Comparison of ENCODE assay signal across 19 cellular contexts in the genomic region with DNA sequence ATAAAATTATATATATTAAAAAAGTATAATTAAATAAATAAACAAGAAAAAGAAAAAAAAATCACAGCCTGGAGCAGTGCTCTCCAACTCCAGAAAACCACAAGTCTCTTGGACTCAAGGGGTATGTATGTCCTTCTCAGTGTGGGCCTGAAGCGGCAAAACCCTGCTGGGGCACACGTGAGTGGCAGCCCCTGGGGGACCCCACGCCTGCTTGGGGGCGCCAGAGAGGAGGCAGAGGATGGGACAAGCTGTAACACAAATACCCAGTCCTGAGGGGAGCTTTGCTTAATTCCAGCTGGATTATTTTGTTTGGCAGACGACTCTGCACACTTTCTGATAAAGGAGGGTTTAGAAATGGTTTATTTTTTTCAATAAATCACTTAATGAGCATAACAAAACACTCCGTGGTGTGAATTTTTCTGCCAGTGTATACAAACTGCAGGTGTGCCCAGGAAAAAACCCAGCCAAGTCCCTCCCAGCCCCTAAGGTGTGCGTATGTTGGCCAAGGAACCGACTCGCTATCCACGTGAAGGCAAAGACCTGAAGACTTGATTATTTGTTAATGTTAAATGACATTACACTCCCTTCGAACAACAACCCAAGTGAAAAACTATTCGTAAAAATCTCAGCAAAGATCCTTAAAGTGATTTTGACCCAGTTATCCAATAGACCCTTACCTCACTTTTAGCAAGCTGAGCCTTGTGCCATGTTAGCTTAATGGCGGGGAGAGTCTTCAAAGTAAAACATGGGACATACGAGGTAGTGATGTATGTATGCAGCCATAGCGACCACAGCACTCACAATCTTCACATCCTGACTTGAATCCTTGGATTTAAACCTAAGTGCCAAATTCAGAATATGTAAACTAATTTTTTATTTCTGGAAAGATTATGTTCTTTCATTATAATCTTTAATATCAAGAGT.
"Had no signal": no experiment of that assay in that cellular context is flagged by ENCODE, and none has a peak within 500 bp of the region (broad histone marks: within the 10 kb centered on the region; RNA-seq: fewer than 3 reads in every experiment).

No MANE protein-coding gene starts in this region.

- H3K27me3 ChIP-seq: dorsolateral prefrontal cortex, foreskin keratinocyte, transverse colon, uterus had no signal

- ATAC-seq: activated T-cell treated with anti-CD3 and anti-CD28 coated beads, Interleukin-2, amount 50 U/mL, for 72 hours; foreskin keratinocyte; lower lobe of right lung; natural killer cell treated with Interleukin-12 subunit alpha and Interleukin-12 subunit beta and Interleukin-15 and Interleukin-18, amount 100 ng/mL, for 72 hours had no signal

- H3K9me3 ChIP-seq: lower lobe of right lung, transverse colon, uterus had no signal

- H3K4me3 ChIP-seq: dorsolateral prefrontal cortex, lower lobe of right lung, transverse colon, uterus had no signal

- H3K36me3 ChIP-seq: lower lobe of right lung, transverse colon, uterus had no signal

- H3K4me1 ChIP-seq: foreskin keratinocyte, lower lobe of right lung, transverse colon, uterus had no signal

- H3K27ac ChIP-seq: epithelial cell of prostate, foreskin keratinocyte, lower lobe of right lung, transverse colon, uterus had no signal

- DNase-seq: activated CD4-positive, alpha-beta T cell treated with anti-CD3 and anti-CD28 coated beads for 1 hour; activated CD4-positive, alpha-beta T cell treated with anti-CD3 and anti-CD28 coated beads, Interleukin-2, amount 50 U/mL, for 4 hours; activated effector memory CD4-positive, alpha-beta T cell treated with anti-CD3 and anti-CD28 coated beads, Interleukin-2, amount 50 U/mL, for 16 hours; activated T-cell treated with anti-CD3 and anti-CD28 coated beads, Interleukin-2, amount 50 U/mL, for 72 hours; central memory CD4-positive, alpha-beta T cell; dorsolateral prefrontal cortex; foreskin keratinocyte; glutamatergic neuron; hippocampal formation; islet precursor cell; lower lobe of right lung; stimulated activated CD4-positive, alpha-beta T cell treated with anti-CD3 and anti-CD28 coated beads, Interleukin-2, amount 100 ng/mL, for 24 hours; stimulated activated naive CD4-positive, alpha-beta T cell treated with Interleukin-2 at 50 U/mL for 16 hours; substantia nigra; transverse colon; uterus had no signal

- FAIRE-seq: colon had no signal
